32 cellular contexts compared by ENCODE assay signal in genomic region chr11:125578783-125579182, GRCh38.
"Had no signal": no experiment of that assay in that cellular context is flagged by ENCODE, and none has a peak within 500 bp of the region (broad histone marks: within the 10 kb centered on the region; RNA-seq: fewer than 3 reads in every experiment).

No MANE protein-coding gene starts in this region.

- H3K27ac ChIP-seq: brain microvascular endothelial cell, epithelial cell of prostate, esophagus squamous epithelium, WERI-Rb-1 had no signal

- H3K4me3 ChIP-seq: esophagus squamous epithelium had no signal

- H3K27me3 ChIP-seq: brain microvascular endothelial cell, esophagus squamous epithelium had no signal

- H3K4me1 Mint-ChIP-seq: activated B cell treated with CpG ODN at 0.5 μM for 24 hours; activated T-helper 17 cell treated with anti-CD3 and anti-CD28 coated beads, Interleukin-2, amount 50 U/mL, for 72 hours had no signal

- H3K4me1 ChIP-seq: esophagus squamous epithelium had no signal

- H3K27me3 Mint-ChIP-seq: activated B cell treated with CpG ODN at 0.5 μM for 24 hours; activated CD8-positive, alpha-beta T cell treated with anti-CD3 and anti-CD28 coated beads for 36 hours; activated naive CD8-positive, alpha-beta T cell; activated T-helper 17 cell treated with anti-CD3 and anti-CD28 coated beads, Interleukin-2, amount 50 U/mL, for 72 hours; effector memory CD8-positive, alpha-beta T cell; T-helper 17 cell had no signal

- DNase-seq: activated B cell treated with CpG ODN at 0.5 μM for 24 hours; activated CD4-positive, alpha-beta T cell treated with anti-CD3 and anti-CD28 coated beads for 48 hours; activated CD4-positive, alpha-beta T cell treated with anti-CD3 and anti-CD28 coated beads, Interleukin-2, amount 50 U/mL, for 1 hour; activated CD4-positive, alpha-beta T cell treated with anti-CD3 and anti-CD28 coated beads, Interleukin-2, amount 50 U/mL, for 48 hours; activated CD8-positive, alpha-beta memory T cell treated with anti-CD3 and anti-CD28 coated beads for 24 hours; activated CD8-positive, alpha-beta T cell treated with anti-CD3 and anti-CD28 coated beads for 36 hours; activated effector memory CD4-positive, alpha-beta T cell treated with Interleukin-2 at 50 U/mL for 16 hours; activated gamma-delta T cell treated with Interleukin-2 at 50 U/mL for 16 hours; activated naive CD4-positive, alpha-beta T cell treated with anti-CD3 and anti-CD28 coated beads, Interleukin-2, amount 50 U/mL, for 16 hours; activated naive CD4-positive, alpha-beta T cell treated with Interleukin-2 at 50 U/mL for 16 hours; activated T-cell treated with anti-CD3 and anti-CD28 coated beads, Interleukin-2, amount 50 U/mL, for 4 hours; amniotic stem cell; anterior cingulate cortex; brain microvascular endothelial cell; caudate nucleus; cortex of kidney; dermis blood vessel endothelial cell; effector CD4-positive, alpha-beta T cell; effector memory CD8-positive, alpha-beta T cell; esophagus squamous epithelium; head of caudate nucleus; T-helper 17 cell; T1000; WERI-Rb-1 had no signal

- H3K9me3 Mint-ChIP-seq: activated B cell treated with CpG ODN at 0.5 μM for 24 hours; activated CD8-positive, alpha-beta T cell treated with anti-CD3 and anti-CD28 coated beads for 36 hours; activated T-cell treated with anti-CD3 and anti-CD28 coated beads, Interleukin-2, amount 50 U/mL, for 4 hours; activated T-helper 17 cell treated with anti-CD3 and anti-CD28 coated beads, Interleukin-2, amount 50 U/mL, for 72 hours; effector memory CD8-positive, alpha-beta T cell; T-helper 2 cell treated with Interferon-gamma antibody and Interleukin-4, amounts not matched to agents 5 μg/mL and 100 μg/mL, for 36 hours had no signal

- FAIRE-seq: astrocyte, colon, frontal cortex had no signal

- H3K27ac Mint-ChIP-seq: activated B cell treated with CpG ODN at 0.5 μM for 24 hours; activated CD8-positive, alpha-beta T cell treated with anti-CD3 and anti-CD28 coated beads for 36 hours; activated naive CD8-positive, alpha-beta T cell; activated T-helper 17 cell treated with anti-CD3 and anti-CD28 coated beads, Interleukin-2, amount 50 U/mL, for 72 hours; effector memory CD8-positive, alpha-beta T cell; T-helper 17 cell; T-helper 2 cell treated with Interferon-gamma antibody and Interleukin-4, amounts not matched to agents 5 μg/mL and 100 μg/mL, for 36 hours had no signal

- H3K4me3 Mint-ChIP-seq: activated B cell treated with CpG ODN at 0.5 μM for 24 hours; activated CD8-positive, alpha-beta T cell treated with anti-CD3 and anti-CD28 coated beads for 36 hours; activated naive CD8-positive, alpha-beta T cell; activated T-cell treated with anti-CD3 and anti-CD28 coated beads, Interleukin-2, amount 50 U/mL, for 4 hours; activated T-helper 17 cell treated with anti-CD3 and anti-CD28 coated beads, Interleukin-2, amount 50 U/mL, for 72 hours; effector memory CD8-positive, alpha-beta T cell; T-helper 17 cell; T-helper 2 cell treated with Interferon-gamma antibody and Interleukin-4, amounts not matched to agents 5 μg/mL and 100 μg/mL, for 36 hours had no signal

- H3K9me3 ChIP-seq: esophagus squamous epithelium had no signal

- ATAC-seq: activated CD4-positive, CD25-positive, alpha-beta regulatory T cell treated with anti-CD3 and anti-CD28 coated beads, Interleukin-2, amount 50 U/mL, for 24 hours; activated CD8-positive, alpha-beta T cell treated with anti-CD3 and anti-CD28 coated beads for 36 hours; activated T-cell treated with anti-CD3 and anti-CD28 coated beads, Interleukin-2, amount 50 U/mL, for 4 hours; activated T-helper 17 cell treated with anti-CD3 and anti-CD28 coated beads, Interleukin-2, amount 50 U/mL, for 72 hours; effector memory CD8-positive, alpha-beta T cell; T-helper 17 cell had no signal
